Comparison of ENCODE assay signal across 1 cellular context in genomic region chr5:714215-715118, GRCh38. TPM values are rescaled to one million over a fixed set of nuclear protein-coding genes. Genes with fewer than 3 reads are reported as not detected.
"Had no signal": no experiment of that assay in that cellular context is flagged by ENCODE, and none has a peak within 500 bp of the region (broad histone marks: within the 10 kb centered on the region; RNA-seq: fewer than 3 reads in every experiment).

No MANE protein-coding gene starts in this region.

RNA-seq across cellular contexts. Expression of gene TPPP, which starts 21.3 kb away (rescaled TPM):
- total RNA-seq: OCI-LY7 had no signal
